8 cellular contexts compared by ENCODE assay signal in the genomic region with DNA sequence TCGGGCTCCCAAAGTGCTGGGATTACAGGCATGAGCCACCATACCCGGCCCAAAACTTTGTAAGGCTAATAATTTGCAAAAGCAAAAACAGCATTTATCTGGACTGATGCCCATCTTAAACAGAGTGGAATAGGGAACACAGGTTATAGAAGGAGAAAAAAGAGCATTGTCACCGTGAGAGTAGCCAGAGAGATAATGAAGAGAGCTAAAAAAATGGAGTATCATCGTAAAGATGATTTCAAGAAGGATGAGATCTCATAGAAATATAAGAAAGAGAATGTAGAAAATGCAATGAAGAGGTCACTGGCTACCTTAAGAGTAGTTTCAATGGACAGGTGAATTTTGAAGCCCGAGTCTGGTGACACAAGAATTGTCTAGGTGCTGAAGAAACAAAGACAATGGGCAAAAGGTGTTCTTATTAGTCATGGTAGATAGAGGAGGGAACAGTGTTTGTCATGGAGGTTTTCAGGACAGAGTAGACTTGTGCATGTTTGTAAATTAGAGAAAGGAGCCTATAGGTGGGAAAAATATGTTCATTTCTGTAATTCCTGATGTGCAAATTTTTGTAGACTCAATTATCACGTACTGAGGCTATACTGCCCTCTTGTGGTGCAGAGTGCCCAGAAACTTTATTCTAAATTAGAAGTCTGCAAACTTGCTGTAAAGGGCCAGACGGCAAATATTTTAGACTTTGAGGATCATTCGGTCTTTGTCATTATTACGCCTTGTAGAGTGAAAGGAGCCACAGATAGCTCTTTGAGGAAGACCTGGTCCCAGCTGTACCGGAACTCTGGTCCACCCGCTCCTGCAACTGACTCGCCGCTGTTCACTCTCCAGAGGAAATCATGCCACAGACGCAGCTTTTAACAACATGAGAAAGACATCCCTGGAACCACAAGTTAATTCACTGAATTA. TPM values are rescaled to one million over a fixed set of nuclear protein-coding genes. Genes with fewer than 3 reads are reported as not detected.
DNase-seq lines count a peak whose midpoint lies in the region; ATAC-seq and TF ChIP-seq lines count a peak whose summit lies in the region.

No MANE protein-coding gene starts in this region.

- CTCF ChIA-PET in SK-N-SH (lab: Yijun Ruan, JAX): interaction anchor here (0.6 to 2.7 kb wide), 33 partner anchors 9 to 958 kb away, joined by 3 to 13 read pairs (median 4); partner anchors contain the start of gene TMEM183A

- intact Hi-C loops in head of caudate nucleus (cut with DNase I): no loop called here

- H4K20me1 ChIP-seq in SK-N-SH (ENCODE audit: insufficient read depth): no peaks in the 10 kb centered on the region

- DNase-seq in DMS53 treated with DMSO at 0.1 percent for 48 hours (lab: John Stamatoyannopoulos, UW; ENCODE audit: unreplicated experiment): peak; percentile 73
- peak; percentile 82 to 95 for DNase-seq in Kasumi-1 (lab: John Stamatoyannopoulos, UW)
- peak; percentile 45 for DNase-seq in SK-N-SH
- peak; percentile 58 for DNase-seq in activated naive CD4-positive, alpha-beta T cell treated with Interleukin-2 at 50 U/mL for 16 hours
- DNase-seq in head of caudate nucleus: peak in 37 of 42 donors; percentile 6 to 88 (median 60)
- DNase-seq in GF-D8 (lab: John Stamatoyannopoulos, UW): no peak

- H3K9me2 ChIP-seq in SK-N-SH: no peaks in the 10 kb centered on the region

- peak overlapping the region; percentile 23; the same call in 1 of the 2 replicates for H2AFZ ChIP-seq in SK-N-SH (ENCODE audit: low read depth)

- no peaks in the 10 kb centered on the region for H3K9me3 ChIP-seq in SK-N-SH
- no peaks in the 10 kb centered on the region for H3K9me3 ChIP-seq in skeletal muscle satellite cell (replicated peaks; ENCODE audit: low read length)

- H3K4me1 ChIP-seq in SK-N-SH (ENCODE audit: control insufficient read depth in 1 of 2, insufficient read depth in 2 of 2, low read depth in 1 of 2, low read length in 1 of 2) (no peaks in the 10 kb centered on the region), skeletal muscle satellite cell (ENCODE audit: control insufficient read depth, insufficient read depth, low read length) (no peaks in the 10 kb centered on the region)

- WGBS in SK-N-SH (ENCODE audit: low lambda C conversion rate): 38% methylated on average over 12 of the region's 14 CpGs

- no peaks in the 10 kb centered on the region for H3F3A ChIP-seq in SK-N-SH (replicated peaks; ENCODE audit: insufficient read depth)

- no peaks in the 10 kb centered on the region for H3K79me2 ChIP-seq in SK-N-SH (ENCODE audit: insufficient read depth)

- ATAC-seq in GM21423 (IDR thresholded peaks at IDR 0.05; ENCODE audit: unreplicated experiment): no peak

- no peaks in the 10 kb centered on the region for H3K36me3 ChIP-seq in SK-N-SH (replicated peaks in 1 of 2; ENCODE audit: control insufficient read depth in 1 of 2, insufficient read depth in 2 of 2, low read length in 1 of 2)
- H3K36me3 ChIP-seq in skeletal muscle satellite cell (ENCODE audit: insufficient read depth, low read length): no peaks in the 10 kb centered on the region

- TF ChIP-seq RAD21 in SK-N-SH (IDR thresholded peaks at IDR 0.05; ENCODE audit: low read length): peak; percentile 85

- H3K4me3 ChIP-seq in SK-N-SH (ENCODE audit: low read depth in 2 of 2, low read length in 1 of 2): peak overlapping the region in 1 of 2 experiments; percentile 15; a peak in 1 of 4 replicates
- no peak overlapping the region for H3K4me3 ChIP-seq in skeletal muscle satellite cell (ENCODE audit: low read length)

- no peak for TF ChIP-seq EP300 in SK-N-SH (IDR thresholded peaks at IDR 0.05; ENCODE audit: borderline replicate concordance in 1 of 2, low read depth in 1 of 2, low read length in 1 of 2)

- peak overlapping the region; percentile 36; the same call in 1 of the 2 replicates for H3K4me2 ChIP-seq in SK-N-SH
- peak overlapping the region; percentile 65 for H3K4me2 ChIP-seq in skeletal muscle satellite cell (ENCODE audit: low read length)

- peak; percentile 93 for TF ChIP-seq CTCF in SK-N-SH (IDR thresholded peaks at IDR 0.05)

- POLR2A ChIA-PET in SK-N-SH (lab: Yijun Ruan, JAX): interaction anchor here (1.1 kb wide), 1 partner anchor 8 kb away, joined by 4 read pairs; the partner anchor contains the start of gene TMEM183A

- H3K27me3 ChIP-seq in SK-N-SH (ENCODE audit: insufficient read depth) (peaks cover 10% of the 10 kb centered on the region; the same call in 1 of the 2 replicates), skeletal muscle satellite cell (ENCODE audit: control insufficient read depth, insufficient read depth, low read length) (peaks cover 34% of the 10 kb centered on the region)

- H3K9ac ChIP-seq in SK-N-SH: no peak overlapping the region
- H3K9ac ChIP-seq in skeletal muscle satellite cell (ENCODE audit: low read depth, low read length): no peak overlapping the region

- H3K27ac ChIP-seq in SK-N-SH (ENCODE audit: low read depth in 2 of 2, low read length in 1 of 2): no peak overlapping the region

TF ChIP-seq in SK-N-SH, 30 proteins besides CTCF, POLR2A, EP300 and RAD21:
- TF ChIP-seq GABPA (IDR thresholded peaks at IDR 0.05; ENCODE audit: low read depth): no peak
- no peak for TF ChIP-seq MXI1 (IDR thresholded peaks at IDR 0.05; ENCODE audit: low read depth, low read length)
- no peak for TF ChIP-seq ZBTB33 (IDR thresholded peaks at IDR 0.05; ENCODE audit: borderline replicate concordance, low read depth)
- TF ChIP-seq SMC3 (IDR thresholded peaks at IDR 0.05; ENCODE audit: low read depth, low read length): peak; percentile 65
- no peak for TF ChIP-seq FOXM1 (IDR thresholded peaks at IDR 0.05; ENCODE audit: low read depth)
- TF ChIP-seq IRF3 (IDR thresholded peaks at IDR 0.05; ENCODE audit: low read depth, low read length): no peak
TF ChIP-seq in SK-N-SH: peak in this region for 1.

RNA-seq across cellular contexts. Expression of gene TMEM183A, which starts 8.1 kb away (rescaled TPM):
- 47.9 and 62.2 TPM in 2 replicates for polyA plus RNA-seq in SK-N-SH (2012; rRNA removed)
- polyA plus RNA-seq in SK-N-SH (2012; cell fraction: cytosol; rRNA removed): 43.9 and 55.4 TPM in 2 replicates
- 70.0 and 98.7 TPM in 2 replicates for polyA plus RNA-seq in SK-N-SH (2012; cell fraction: nucleus; rRNA removed)
- 73.6 and 92.0 TPM in 2 replicates for total RNA-seq in skeletal muscle satellite cell (2012; rRNA removed)

RNA-seq across cellular contexts. Expression of gene PPFIA4, which starts 27.2 kb away (rescaled TPM):
- 4.4 and 5.5 TPM in 2 replicates for polyA plus RNA-seq in SK-N-SH (2012; rRNA removed)
- 1.3 and 2.0 TPM in 2 replicates for polyA plus RNA-seq in SK-N-SH (2012; cell fraction: cytosol; rRNA removed)
- polyA plus RNA-seq in SK-N-SH (2012; cell fraction: nucleus; rRNA removed): 39.4 and 55.6 TPM in 2 replicates
- total RNA-seq in skeletal muscle satellite cell (2012; rRNA removed): 4.8 and 14.6 TPM in 2 replicates

RNA-seq across cellular contexts. Expression of gene CYB5R1, which starts 32.0 kb away (rescaled TPM):
- 27.5 and 29.1 TPM in 2 replicates for polyA plus RNA-seq in SK-N-SH (2012; rRNA removed)
- polyA plus RNA-seq in SK-N-SH (2012; cell fraction: cytosol; rRNA removed): 25.2 and 29.3 TPM in 2 replicates
- 40.3 and 47.4 TPM in 2 replicates for polyA plus RNA-seq in SK-N-SH (2012; cell fraction: nucleus; rRNA removed)
- total RNA-seq in skeletal muscle satellite cell (2012; rRNA removed): 26.4 and 39.1 TPM in 2 replicates

RNA-seq across cellular contexts. Expression of gene ADIPOR1, which starts 41.0 kb away (rescaled TPM):
- 82.2 and 125 TPM in 2 replicates for polyA plus RNA-seq in SK-N-SH (2012; rRNA removed)
- polyA plus RNA-seq in SK-N-SH (2012; cell fraction: cytosol; rRNA removed): 88.3 and 113 TPM in 2 replicates
- polyA plus RNA-seq in SK-N-SH (2012; cell fraction: nucleus; rRNA removed): 28.7 and 53.3 TPM in 2 replicates
- total RNA-seq in skeletal muscle satellite cell (2012; rRNA removed): 89.2 and 106 TPM in 2 replicates
